ENCODE assay signal across 12 cellular contexts in the genomic region with DNA sequence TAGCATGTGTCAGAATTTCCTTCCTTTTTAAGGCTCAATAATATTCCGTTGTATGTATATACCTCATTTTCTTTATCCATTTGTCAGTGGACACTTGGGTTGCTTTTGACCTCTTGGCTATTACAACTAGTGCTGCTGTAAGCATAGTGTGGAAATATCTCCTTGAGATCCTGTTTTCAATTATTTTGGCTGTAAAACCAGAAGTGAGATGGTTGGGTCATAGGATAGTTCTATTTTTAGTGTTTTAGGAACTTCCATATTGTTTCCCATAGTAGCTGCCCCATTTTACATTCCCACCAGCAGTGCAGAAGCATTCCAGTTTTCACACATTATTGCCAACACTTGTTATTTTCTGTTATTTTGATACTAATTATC.
DNase-seq lines count a peak whose midpoint lies in the region; ATAC-seq, FAIRE-seq and TF ChIP-seq lines count a peak whose summit lies in the region.
"Had no signal": no experiment of that assay in that cellular context is flagged by ENCODE, and none has a peak within 500 bp of the region (broad histone marks: within the 10 kb centered on the region; RNA-seq: fewer than 3 reads in every experiment).

No MANE protein-coding gene starts in this region.

- H2AFZ ChIP-seq in HepG2 (ENCODE audit: low read length) = no peak overlapping the region

- TF ChIP-seq RAD21 in HepG2 (CRISPR knock-in tag; IDR thresholded peaks at IDR 0.05) = no peak

- H3K9me3 ChIP-seq in BLaER1 = no peaks in the 10 kb centered on the region
- no peaks in the 10 kb centered on the region for H3K9me3 ChIP-seq in T-helper 17 cell (ENCODE audit: control insufficient read depth, low read length, poor library complexity, severe bottlenecking)
- no peaks in the 10 kb centered on the region for H3K9me3 ChIP-seq in HepG2 (ENCODE audit: low read length)
- H3K9me3 ChIP-seq: ascending aorta had no signal

- 96% methylated on average over 1 of the region's 1 CpG for WGBS in HepG2 (ENCODE audit: low lambda C conversion rate)

- H3K4me1 ChIP-seq in BLaER1 (peaks cover 9% of the 10 kb centered on the region; the same call in 1 of the 2 replicates), HepG2 (ENCODE audit: insufficient read depth, low read length) (peaks cover 20% of the 10 kb centered on the region)
- H3K4me1 ChIP-seq: ascending aorta had no signal

- H3K9ac ChIP-seq in BLaER1 (no peak overlapping the region), HepG2 (ENCODE audit: insufficient read depth, low read depth, low read length) (no peak overlapping the region)

- H3K4me3 ChIP-seq in BLaER1 (no peak overlapping the region), HepG2 (replicated peaks in 1 of 3; ENCODE audit: insufficient read depth in 1 of 3, low read depth in 2 of 3, low read length in 3 of 3) (no peak overlapping the region)
- H3K4me3 ChIP-seq: ascending aorta had no signal

- POLR2A ChIA-PET in HepG2 (lab: Yijun Ruan, JAX) = no interaction called here

- no peaks in the 10 kb centered on the region for H3K27me3 Mint-ChIP-seq in T-helper 17 cell

- no TSS peak for BruUV-seq in HepG2 (replicated peaks; lab: Mats Ljungman, UMichigan)

- ATAC-seq in GM19438 (IDR thresholded peaks at IDR 0.05; ENCODE audit: low read depth, unreplicated experiment) (peak; percentile 11), T-helper 17 cell (no peak), HepG2 (no peak), GM18520 (IDR thresholded peaks at IDR 0.05; ENCODE audit: unreplicated experiment) (no peak), GM21619 (IDR thresholded peaks at IDR 0.05; ENCODE audit: unreplicated experiment) (no peak)

- H3K27ac Mint-ChIP-seq in T-helper 17 cell = peak overlapping the region; percentile 88

- no peaks in the 10 kb centered on the region for H3K36me3 ChIP-seq in BLaER1
- no peaks in the 10 kb centered on the region for H3K36me3 ChIP-seq in HepG2 (replicated peaks in 1 of 2; ENCODE audit: control insufficient read depth in 1 of 2, insufficient read depth in 2 of 2, low read length in 2 of 2)
- H3K36me3 ChIP-seq: ascending aorta had no signal

- no peak overlapping the region for H3K27ac ChIP-seq in BLaER1
- H3K27ac ChIP-seq in HepG2 (ENCODE audit: extremely low read length, insufficient read depth, low read length) = no peak overlapping the region
- H3K27ac ChIP-seq: ascending aorta had no signal

- peaks cover 3% of the 10 kb centered on the region for H3K36me3 Mint-ChIP-seq in T-helper 17 cell (ENCODE audit: low read depth)

- no peak for TF ChIP-seq CTCF in HepG2 (CRISPR knock-in tag; IDR thresholded peaks at IDR 0.05)

- no peaks in the 10 kb centered on the region for H3K79me2 ChIP-seq in HepG2 (ENCODE audit: insufficient read depth, low read length)

- CTCF ChIA-PET in HepG2 (lab: Yijun Ruan, JAX; ENCODE audit: low intra/inter-chr PET ratio, low total read pairs) = no interaction called here

- TF ChIP-seq POLR2A in HepG2 (IDR thresholded peaks at IDR 0.05; ENCODE audit: insufficient read depth in 1 of 2, low read depth in 2 of 2, low read length in 2 of 2) = no peak

- H3K4me1 Mint-ChIP-seq in T-helper 17 cell = peaks cover 9% of the 10 kb centered on the region

- H3K4me3 Mint-ChIP-seq in T-helper 17 cell = peak overlapping the region; percentile 85

- H3K4me2 ChIP-seq in BLaER1 = peak overlapping the region; percentile 17; the same call in 1 of the 2 replicates
- H3K4me2 ChIP-seq in HepG2 (ENCODE audit: low read depth, low read length) = no peak overlapping the region

- no peak for FAIRE-seq in HepG2 (lab: Jason Lieb, UNC)

- DNase-seq in T-helper 17 cell (no peak), HepG2 (ENCODE audit: low spot score) (no peak), kidney glomerular epithelial cell (lab: John Stamatoyannopoulos, UW) (no peak), head of caudate nucleus (no peak)
- DNase-seq: activated CD4-positive, CD25-positive, alpha-beta regulatory T cell treated with anti-CD3 and anti-CD28 coated beads, Interleukin-2, amount 50 U/mL, for 72 hours; nucleus accumbens; stimulated activated naive CD4-positive, alpha-beta T cell had no signal

- in situ Hi-C loops in HepG2 (cut with HindIII; ENCODE audit: extremely low pct_ligation_motif_present, low pct_unique_long_range_greater_than_20kb) = no loop called here

- no peaks in the 10 kb centered on the region for H3K27me3 ChIP-seq in BLaER1
- H3K27me3 ChIP-seq in HepG2 (ENCODE audit: control insufficient read depth in 1 of 2, insufficient read depth in 2 of 2, low read length in 2 of 2) = no peaks in the 10 kb centered on the region
- H3K27me3 ChIP-seq: ascending aorta had no signal

- intact Hi-C loops in HepG2 (cut with micrococcal nuclease; ENCODE audit: unreplicated experiment) = no loop called here
- intact Hi-C loops in head of caudate nucleus (cut with DNase I) = no loop called here

- TF ChIP-seq EP300 in HepG2 (IDR thresholded peaks at IDR 0.05; ENCODE audit: low read depth in 2 of 2, low read length in 2 of 2) (no peak), HepG2 (CRISPR knock-in tag; IDR thresholded peaks at IDR 0.05; ENCODE audit: borderline replicate concordance) (no peak)

- H4K20me1 ChIP-seq in BLaER1 = no peaks in the 10 kb centered on the region
- no peaks in the 10 kb centered on the region for H4K20me1 ChIP-seq in HepG2 (ENCODE audit: insufficient read depth, low read length)

TF ChIP-seq in HepG2, 621 proteins besides CTCF, POLR2A, EP300 and RAD21:
- TF ChIP-seq, protein P1, sequence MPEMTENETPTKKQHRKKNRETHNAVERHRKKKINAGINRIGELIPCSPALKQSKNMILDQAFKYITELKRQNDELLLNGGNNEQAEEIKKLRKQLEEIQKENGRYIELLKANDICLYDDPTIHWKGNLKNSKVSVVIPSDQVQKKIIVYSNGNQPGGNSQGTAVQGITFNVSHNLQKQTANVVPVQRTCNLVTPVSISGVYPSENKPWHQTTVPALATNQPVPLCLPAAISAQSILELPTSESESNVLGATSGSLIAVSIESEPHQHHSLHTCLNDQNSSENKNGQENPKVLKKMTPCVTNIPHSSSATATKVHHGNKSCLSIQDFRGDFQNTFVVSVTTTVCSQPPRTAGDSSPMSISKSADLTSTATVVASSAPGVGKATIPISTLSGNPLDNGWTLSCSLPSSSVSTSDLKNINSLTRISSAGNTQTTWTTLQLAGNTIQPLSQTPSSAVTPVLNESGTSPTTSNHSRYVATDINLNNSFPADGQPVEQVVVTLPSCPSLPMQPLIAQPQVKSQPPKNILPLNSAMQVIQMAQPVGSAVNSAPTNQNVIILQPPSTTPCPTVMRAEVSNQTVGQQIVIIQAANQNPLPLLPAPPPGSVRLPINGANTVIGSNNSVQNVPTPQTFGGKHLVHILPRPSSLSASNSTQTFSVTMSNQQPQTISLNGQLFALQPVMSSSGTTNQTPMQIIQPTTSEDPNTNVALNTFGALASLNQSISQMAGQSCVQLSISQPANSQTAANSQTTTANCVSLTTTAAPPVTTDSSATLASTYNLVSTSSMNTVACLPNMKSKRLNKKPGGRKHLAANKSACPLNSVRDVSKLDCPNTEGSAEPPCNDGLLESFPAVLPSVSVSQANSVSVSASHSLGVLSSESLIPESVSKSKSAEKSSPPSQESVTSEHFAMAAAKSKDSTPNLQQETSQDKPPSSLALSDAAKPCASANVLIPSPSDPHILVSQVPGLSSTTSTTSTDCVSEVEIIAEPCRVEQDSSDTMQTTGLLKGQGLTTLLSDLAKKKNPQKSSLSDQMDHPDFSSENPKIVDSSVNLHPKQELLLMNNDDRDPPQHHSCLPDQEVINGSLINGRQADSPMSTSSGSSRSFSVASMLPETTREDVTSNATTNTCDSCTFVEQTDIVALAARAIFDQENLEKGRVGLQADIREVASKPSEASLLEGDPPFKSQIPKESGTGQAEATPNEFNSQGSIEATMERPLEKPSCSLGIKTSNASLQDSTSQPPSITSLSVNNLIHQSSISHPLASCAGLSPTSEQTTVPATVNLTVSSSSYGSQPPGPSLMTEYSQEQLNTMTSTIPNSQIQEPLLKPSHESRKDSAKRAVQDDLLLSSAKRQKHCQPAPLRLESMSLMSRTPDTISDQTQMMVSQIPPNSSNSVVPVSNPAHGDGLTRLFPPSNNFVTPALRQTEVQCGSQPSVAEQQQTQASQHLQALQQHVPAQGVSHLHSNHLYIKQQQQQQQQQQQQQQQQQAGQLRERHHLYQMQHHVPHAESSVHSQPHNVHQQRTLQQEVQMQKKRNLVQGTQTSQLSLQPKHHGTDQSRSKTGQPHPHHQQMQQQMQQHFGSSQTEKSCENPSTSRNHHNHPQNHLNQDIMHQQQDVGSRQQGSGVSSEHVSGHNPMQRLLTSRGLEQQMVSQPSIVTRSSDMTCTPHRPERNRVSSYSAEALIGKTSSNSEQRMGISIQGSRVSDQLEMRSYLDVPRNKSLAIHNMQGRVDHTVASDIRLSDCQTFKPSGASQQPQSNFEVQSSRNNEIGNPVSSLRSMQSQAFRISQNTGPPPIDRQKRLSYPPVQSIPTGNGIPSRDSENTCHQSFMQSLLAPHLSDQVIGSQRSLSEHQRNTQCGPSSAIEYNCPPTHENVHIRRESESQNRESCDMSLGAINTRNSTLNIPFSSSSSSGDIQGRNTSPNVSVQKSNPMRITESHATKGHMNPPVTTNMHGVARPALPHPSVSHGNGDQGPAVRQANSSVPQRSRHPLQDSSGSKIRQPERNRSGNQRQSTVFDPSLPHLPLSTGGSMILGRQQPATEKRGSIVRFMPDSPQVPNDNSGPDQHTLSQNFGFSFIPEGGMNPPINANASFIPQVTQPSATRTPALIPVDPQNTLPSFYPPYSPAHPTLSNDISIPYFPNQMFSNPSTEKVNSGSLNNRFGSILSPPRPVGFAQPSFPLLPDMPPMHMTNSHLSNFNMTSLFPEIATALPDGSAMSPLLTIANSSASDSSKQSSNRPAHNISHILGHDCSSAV (CRISPR knock-in tag; IDR thresholded peaks at IDR 0.05; ENCODE audit: borderline replicate concordance) = no peak
- peak; percentile 49; the same call in 1 of the 2 replicates for TF ChIP-seq ZNF7 (CRISPR knock-in tag; IDR thresholded peaks at IDR 0.05)
